ENCODE assay signal across 18 cellular contexts in genomic region chr11:10622108-10622507, GRCh38. TPM values are rescaled to one million over a fixed set of nuclear protein-coding genes. Genes with fewer than 3 reads are reported as not detected.
DNase-seq lines count a peak whose midpoint lies in the region; ATAC-seq and TF ChIP-seq lines count a peak whose summit lies in the region.
"Had no signal": no experiment of that assay in that cellular context is flagged by ENCODE, and none has a peak within 500 bp of the region (broad histone marks: within the 10 kb centered on the region; RNA-seq: fewer than 3 reads in every experiment).

No MANE protein-coding gene starts in this region.

- no peak overlapping the region for H3K4me3 Mint-ChIP-seq in activated CD8-positive, alpha-beta memory T cell treated with anti-CD3 and anti-CD28 coated beads, Interleukin-2, amount 10 ng/mL, durations not matched to agents 7 days and 5 days
- no peak overlapping the region for H3K4me3 Mint-ChIP-seq in endodermal cell
- H3K4me3 Mint-ChIP-seq in osteocyte (ENCODE audit: unreplicated experiment): no peak overlapping the region
- no peak overlapping the region for H3K4me3 Mint-ChIP-seq in T-helper 2 cell treated with Interferon-gamma antibody and Interleukin-4, amounts not matched to agents 5 μg/mL and 100 μg/mL, for 36 hours

- no peaks in the 10 kb centered on the region for H3K9me3 ChIP-seq in endodermal cell (ENCODE audit: control insufficient read depth, low read length)

- no peak overlapping the region for H3K27ac ChIP-seq in endodermal cell (ENCODE audit: low read depth, low read length)
- H3K27ac ChIP-seq: C4-2B, RWPE1 had no signal

- WGBS in endodermal cell (ENCODE audit: insufficient coverage in 1 of 2, insufficient read length in 1 of 2), 2 experiments: 64% methylated on average over 2 of the region's 2 CpGs; no CpG with 5 or more reads in 1 of the 2 experiments

- H3K9me3 Mint-ChIP-seq in activated CD8-positive, alpha-beta memory T cell treated with anti-CD3 and anti-CD28 coated beads, Interleukin-2, amount 10 ng/mL, durations not matched to agents 7 days and 5 days (ENCODE audit: low read depth): no peaks in the 10 kb centered on the region
- H3K9me3 Mint-ChIP-seq in endodermal cell (no peaks in the 10 kb centered on the region), osteocyte (ENCODE audit: unreplicated experiment) (no peaks in the 10 kb centered on the region)
- H3K9me3 Mint-ChIP-seq in T-helper 2 cell treated with Interferon-gamma antibody and Interleukin-4, amounts not matched to agents 5 μg/mL and 100 μg/mL, for 36 hours: no peaks in the 10 kb centered on the region

- intact Hi-C loops in sciatic nerve (cut with DNase I): no loop called here

- peak; percentile 22 for DNase-seq in activated CD8-positive, alpha-beta memory T cell treated with anti-CD3 and anti-CD28 coated beads, Interleukin-2, amount 10 ng/mL, durations not matched to agents 7 days and 5 days
- DNase-seq in activated CD8-positive, alpha-beta memory T cell treated with anti-CD3 and anti-CD28 coated beads, Interleukin-2, amount 50 U/mL, for 4 hours: no peak
- DNase-seq in endodermal cell (peak; percentile 52), osteocyte (ENCODE audit: extremely low spot score, unreplicated experiment) (peak; percentile 42), cortex of kidney (lab: John Stamatoyannopoulos, UW) (no peak), T1000 (lab: John Stamatoyannopoulos, UW) (no peak), sciatic nerve (ENCODE audit: low spot score) (no peak)
- DNase-seq in T-helper 2 cell treated with Interferon-gamma antibody and Interleukin-4, amounts not matched to agents 5 μg/mL and 100 μg/mL, for 36 hours (ENCODE audit: low spot score): no peak
- DNase-seq: 8988T; DMS79; NCI-H1436 treated with DMSO at 0.1 percent for 48 hours; NCI-H2081; NCI-H526 treated with DMSO at 0.1 percent for 48 hours; NK-92 treated with Interleukin-12 subunit alpha and Interleukin-12 subunit beta, amount 100 ng/mL, for 24 hours had no signal

- TF ChIP-seq CTCF in endodermal cell (conservative IDR thresholded peaks at IDR 0.05): no peak
- TF ChIP-seq CTCF in osteocyte (IDR thresholded peaks at IDR 0.05): no peak

- no peaks in the 10 kb centered on the region for H3K36me3 ChIP-seq in endodermal cell (ENCODE audit: control insufficient read depth, insufficient read depth, low read length)

- H3K27me3 ChIP-seq in endodermal cell (ENCODE audit: control insufficient read depth, insufficient read depth, low read length, poor library complexity, severe bottlenecking): no peaks in the 10 kb centered on the region

- H3K9ac ChIP-seq in endodermal cell (ENCODE audit: extremely low read depth, low read length, poor library complexity, severe bottlenecking): no peak overlapping the region

- H3K4me3 ChIP-seq in endodermal cell (ENCODE audit: low read length): no peak overlapping the region

- H3K36me3 Mint-ChIP-seq in activated CD8-positive, alpha-beta memory T cell treated with anti-CD3 and anti-CD28 coated beads, Interleukin-2, amount 10 ng/mL, durations not matched to agents 7 days and 5 days: no peaks in the 10 kb centered on the region
- H3K36me3 Mint-ChIP-seq in endodermal cell (ENCODE audit: low read depth): no peaks in the 10 kb centered on the region
- peaks cover 8% of the 10 kb centered on the region for H3K36me3 Mint-ChIP-seq in osteocyte (ENCODE audit: unreplicated experiment)
- H3K36me3 Mint-ChIP-seq in T-helper 2 cell treated with Interferon-gamma antibody and Interleukin-4, amounts not matched to agents 5 μg/mL and 100 μg/mL, for 36 hours (ENCODE audit: low read depth): no peaks in the 10 kb centered on the region

- peaks cover 11% of the 10 kb centered on the region for H3K4me1 Mint-ChIP-seq in activated CD8-positive, alpha-beta memory T cell treated with anti-CD3 and anti-CD28 coated beads, Interleukin-2, amount 10 ng/mL, durations not matched to agents 7 days and 5 days
- peaks cover 5% of the 10 kb centered on the region for H3K4me1 Mint-ChIP-seq in endodermal cell
- H3K4me1 Mint-ChIP-seq in osteocyte (ENCODE audit: unreplicated experiment): no peaks in the 10 kb centered on the region
- H3K4me1 Mint-ChIP-seq in T-helper 2 cell treated with Interferon-gamma antibody and Interleukin-4, amounts not matched to agents 5 μg/mL and 100 μg/mL, for 36 hours (ENCODE audit: low read depth): peaks cover 12% of the 10 kb centered on the region

- CTCF ChIA-PET in activated CD8-positive, alpha-beta memory T cell treated with anti-CD3 and anti-CD28 coated beads, Interleukin-2, amount 10 ng/mL, durations not matched to agents 7 days and 5 days (lab: Charles Lee): interaction anchor here (1.4 to 2.4 kb wide), 2 partner anchors 32 to 208 kb away, joined by 3 to 7 read pairs; no protein-coding TSS in a partner anchor

- H3K27ac Mint-ChIP-seq in activated CD8-positive, alpha-beta memory T cell treated with anti-CD3 and anti-CD28 coated beads, Interleukin-2, amount 10 ng/mL, durations not matched to agents 7 days and 5 days: no peak overlapping the region
- no peak overlapping the region for H3K27ac Mint-ChIP-seq in endodermal cell
- peak overlapping the region; percentile 44 for H3K27ac Mint-ChIP-seq in osteocyte (ENCODE audit: unreplicated experiment)
- no peak overlapping the region for H3K27ac Mint-ChIP-seq in T-helper 2 cell treated with Interferon-gamma antibody and Interleukin-4, amounts not matched to agents 5 μg/mL and 100 μg/mL, for 36 hours

- no peaks in the 10 kb centered on the region for H3K27me3 Mint-ChIP-seq in activated CD8-positive, alpha-beta memory T cell treated with anti-CD3 and anti-CD28 coated beads, Interleukin-2, amount 10 ng/mL, durations not matched to agents 7 days and 5 days
- no peaks in the 10 kb centered on the region for H3K27me3 Mint-ChIP-seq in endodermal cell (ENCODE audit: insufficient read depth)
- no peaks in the 10 kb centered on the region for H3K27me3 Mint-ChIP-seq in osteocyte (ENCODE audit: unreplicated experiment)
- H3K27me3 Mint-ChIP-seq in T-helper 2 cell treated with Interferon-gamma antibody and Interleukin-4, amounts not matched to agents 5 μg/mL and 100 μg/mL, for 36 hours (ENCODE audit: low read depth): peaks cover 5% of the 10 kb centered on the region

- H3K4me1 ChIP-seq in endodermal cell (ENCODE audit: control insufficient read depth, insufficient read depth, low read length): no peaks in the 10 kb centered on the region

- no peak for ATAC-seq in activated CD8-positive, alpha-beta memory T cell treated with anti-CD3 and anti-CD28 coated beads, Interleukin-2, amount 10 ng/mL, durations not matched to agents 7 days and 5 days
- ATAC-seq in sciatic nerve: no peak

RNA-seq across cellular contexts. Expression of gene LYVE1, which starts 53.6 kb away (rescaled TPM):
- total RNA-seq in activated CD8-positive, alpha-beta memory T cell treated with anti-CD3 and anti-CD28 coated beads, Interleukin-2, amount 10 ng/mL, durations not matched to agents 7 days and 5 days: not detected
- not detected for total RNA-seq in endodermal cell
- polyA plus RNA-seq in endodermal cell (2013, experiment 1 of 2): not detected
- polyA plus RNA-seq in endodermal cell (2013, experiment 2 of 2): not detected
- total RNA-seq in osteocyte: 1.5 and 2.1 TPM in 2 replicates
- 48.4 TPM for total RNA-seq in sciatic nerve
- total RNA-seq: G401, HT1080 had no signal

Comparison
In these comparisons a context has a peak if more than half of its experiments do, and no peak if none do; other contexts are left out.
1. DNase-seq: peak in activated CD8-positive, alpha-beta memory T cell treated with anti-CD3 and anti-CD28 coated beads, Interleukin-2, amount 10 ng/mL, durations not matched to agents 7 days and 5 days (single experiment), endodermal cell (single experiment) and osteocyte (single experiment); none in activated CD8-positive, alpha-beta memory T cell treated with anti-CD3 and anti-CD28 coated beads, Interleukin-2, amount 50 U/mL, for 4 hours (single experiment), cortex of kidney (single experiment), T-helper 2 cell treated with Interferon-gamma antibody and Interleukin-4, amounts not matched to agents 5 μg/mL and 100 μg/mL, for 36 hours (single experiment), T1000 (single experiment) and sciatic nerve (single experiment).
2. RNA of gene LYVE1, which starts 53.6 kb away (total RNA-seq): 48.4 TPM in sciatic nerve (single experiment); 1.5 to 2.1 TPM in osteocyte, not detected in activated CD8-positive, alpha-beta memory T cell treated with anti-CD3 and anti-CD28 coated beads, Interleukin-2, amount 10 ng/mL, durations not matched to agents 7 days and 5 days and not detected in endodermal cell; every median in the first group is over 10 times any median in the second.